In the genomic region with DNA sequence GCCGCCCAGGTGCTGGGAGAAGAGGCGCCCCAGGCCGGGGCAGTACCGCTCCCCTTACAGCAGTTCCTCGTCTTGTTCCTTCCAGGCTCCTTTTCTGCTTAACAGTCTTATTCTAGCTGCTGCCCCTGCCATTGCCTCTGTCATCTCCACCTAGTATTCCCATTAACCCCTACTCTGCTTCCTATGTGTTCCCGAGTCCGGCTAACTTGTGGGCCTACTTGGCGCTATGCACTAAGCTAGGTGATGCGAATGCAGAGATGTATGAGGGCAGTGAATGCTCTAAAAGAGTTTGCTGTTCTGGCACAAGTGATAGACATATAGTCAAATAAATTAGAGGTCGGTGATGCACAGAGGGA, we compare ENCODE assay signal across 10 cellular contexts. TPM values are rescaled to one million over a fixed set of nuclear protein-coding genes. Genes with fewer than 3 reads are reported as not detected.
DNase-seq lines count a peak whose midpoint lies in the region; ATAC-seq and TF ChIP-seq lines count a peak whose summit lies in the region.
"Had no signal": no experiment of that assay in that cellular context is flagged by ENCODE, and none has a peak within 500 bp of the region (broad histone marks: within the 10 kb centered on the region; RNA-seq: fewer than 3 reads in every experiment).

No MANE protein-coding gene starts in this region.

- no peak for DNase-seq in activated naive CD4-positive, alpha-beta T cell treated with anti-CD3 and anti-CD28 coated beads for 36 hours
- no peak for DNase-seq in activated naive CD4-positive, alpha-beta T cell (lab: John Stamatoyannopoulos, UW)
- no peak for DNase-seq in activated T-helper 1 cell treated with anti-CD3 and anti-CD28 coated beads, Interleukin-12 subunit alpha, Interleukin-12 subunit beta, Interleukin-2, Interleukin-4 antibody, amounts not matched to agents 30 ng/mL and 10 ng/mL and 1 ng/mL, durations not matched to agents 14 hours and 24 hours and 36 hours (ENCODE audit: low spot score)
- no peak for DNase-seq in immature natural killer cell
- no peak for DNase-seq in tibial artery
- no peak for DNase-seq in epidermal melanocyte (ENCODE audit: insufficient read length, low spot score)
- DNase-seq in NCI-H1436 treated with DMSO at 0.1 percent for 48 hours (lab: John Stamatoyannopoulos, UW) = no peak

- peak overlapping the region; percentile 93 for H3K4me3 Mint-ChIP-seq in activated naive CD4-positive, alpha-beta T cell treated with anti-CD3 and anti-CD28 coated beads for 36 hours
- peak overlapping the region; percentile 96 for H3K4me3 Mint-ChIP-seq in activated T-helper 1 cell treated with anti-CD3 and anti-CD28 coated beads, Interleukin-12 subunit alpha, Interleukin-12 subunit beta, Interleukin-2, Interleukin-4 antibody, amounts not matched to agents 30 ng/mL and 10 ng/mL and 1 ng/mL, durations not matched to agents 14 hours and 24 hours and 36 hours
- H3K4me3 Mint-ChIP-seq in immature natural killer cell = peak overlapping the region; percentile 60 to 85 (median 80)

- CTCF ChIA-PET in activated naive CD4-positive, alpha-beta T cell treated with anti-CD3 and anti-CD28 coated beads for 36 hours (lab: Charles Lee) = interaction anchor here (0.6 to 1.9 kb wide), 2 partner anchors 32 to 87 kb away, joined by 3 to 4 read pairs; no protein-coding TSS in a partner anchor

- H3K27ac ChIP-seq in tibial artery = no peak overlapping the region

- TF ChIP-seq CTCF in tibial artery (IDR thresholded peaks at IDR 0.05) = no peak

- peaks cover 18% of the 10 kb centered on the region for H3K4me1 Mint-ChIP-seq in activated naive CD4-positive, alpha-beta T cell treated with anti-CD3 and anti-CD28 coated beads for 36 hours (ENCODE audit: low read depth)
- peaks cover 28% of the 10 kb centered on the region for H3K4me1 Mint-ChIP-seq in activated T-helper 1 cell treated with anti-CD3 and anti-CD28 coated beads, Interleukin-12 subunit alpha, Interleukin-12 subunit beta, Interleukin-2, Interleukin-4 antibody, amounts not matched to agents 30 ng/mL and 10 ng/mL and 1 ng/mL, durations not matched to agents 14 hours and 24 hours and 36 hours (ENCODE audit: low read depth)
- H3K4me1 Mint-ChIP-seq in immature natural killer cell = peaks cover 12 to 22% of the 10 kb centered on the region in 2 donors

- peak overlapping the region; percentile 6 for H3K27ac Mint-ChIP-seq in activated naive CD4-positive, alpha-beta T cell treated with anti-CD3 and anti-CD28 coated beads for 36 hours
- peak overlapping the region; percentile 76 for H3K27ac Mint-ChIP-seq in activated T-helper 1 cell treated with anti-CD3 and anti-CD28 coated beads, Interleukin-12 subunit alpha, Interleukin-12 subunit beta, Interleukin-2, Interleukin-4 antibody, amounts not matched to agents 30 ng/mL and 10 ng/mL and 1 ng/mL, durations not matched to agents 14 hours and 24 hours and 36 hours
- H3K27ac Mint-ChIP-seq in immature natural killer cell = peak overlapping the region in 1 of 6 donors; percentile 12

- intact Hi-C loops in activated naive CD4-positive, alpha-beta T cell treated with anti-CD3 and anti-CD28 coated beads for 36 hours (cut with micrococcal nuclease) = loop anchor here (1.0 to 5.0 kb wide), 2 partner anchors 50 to 84 kb away; no protein-coding TSS in a partner anchor
- intact Hi-C loops in activated T-helper 1 cell treated with anti-CD3 and anti-CD28 coated beads, Interleukin-12 subunit alpha, Interleukin-12 subunit beta, Interleukin-2, Interleukin-4 antibody, amounts not matched to agents 30 ng/mL and 10 ng/mL and 1 ng/mL, durations not matched to agents 14 hours and 24 hours and 36 hours (cut with micrococcal nuclease) = loop anchor here (1.0 to 5.0 kb wide), 6 partner anchors 19 to 290 kb away; partner anchors contain the start of genes NAXE, SMG5 and TMEM79
- intact Hi-C loops in tibial artery (cut with DNase I; ENCODE audit: low total_unique reads) = loop anchor here (5.0 kb wide), 1 partner anchor 55 kb away; no protein-coding TSS in a partner anchor

- no peak for ATAC-seq in GM18511 (IDR thresholded peaks at IDR 0.05; ENCODE audit: unreplicated experiment)

- H3K36me3 Mint-ChIP-seq in activated naive CD4-positive, alpha-beta T cell treated with anti-CD3 and anti-CD28 coated beads for 36 hours (ENCODE audit: low read depth) = peaks cover 2% of the 10 kb centered on the region
- peaks cover 4% of the 10 kb centered on the region for H3K36me3 Mint-ChIP-seq in activated T-helper 1 cell treated with anti-CD3 and anti-CD28 coated beads, Interleukin-12 subunit alpha, Interleukin-12 subunit beta, Interleukin-2, Interleukin-4 antibody, amounts not matched to agents 30 ng/mL and 10 ng/mL and 1 ng/mL, durations not matched to agents 14 hours and 24 hours and 36 hours (ENCODE audit: low read depth)
- no peaks in the 10 kb centered on the region for H3K36me3 Mint-ChIP-seq in immature natural killer cell

- H3K27me3 Mint-ChIP-seq in activated naive CD4-positive, alpha-beta T cell treated with anti-CD3 and anti-CD28 coated beads for 36 hours (ENCODE audit: low read depth) = peaks cover 30% of the 10 kb centered on the region
- H3K27me3 Mint-ChIP-seq in activated T-helper 1 cell treated with anti-CD3 and anti-CD28 coated beads, Interleukin-12 subunit alpha, Interleukin-12 subunit beta, Interleukin-2, Interleukin-4 antibody, amounts not matched to agents 30 ng/mL and 10 ng/mL and 1 ng/mL, durations not matched to agents 14 hours and 24 hours and 36 hours (ENCODE audit: insufficient read depth) = peaks cover 18% of the 10 kb centered on the region
- H3K27me3 Mint-ChIP-seq in immature natural killer cell (ENCODE audit: low read depth in 3 of 3) = peaks cover 5 to 30% (median 25%) of the 10 kb centered on the region in 3 donors

- H3K9me3 Mint-ChIP-seq in activated naive CD4-positive, alpha-beta T cell treated with anti-CD3 and anti-CD28 coated beads for 36 hours = no peaks in the 10 kb centered on the region
- no peaks in the 10 kb centered on the region for H3K9me3 Mint-ChIP-seq in activated T-helper 1 cell treated with anti-CD3 and anti-CD28 coated beads, Interleukin-12 subunit alpha, Interleukin-12 subunit beta, Interleukin-2, Interleukin-4 antibody, amounts not matched to agents 30 ng/mL and 10 ng/mL and 1 ng/mL, durations not matched to agents 14 hours and 24 hours and 36 hours
- no peaks in the 10 kb centered on the region for H3K9me3 Mint-ChIP-seq in immature natural killer cell

- H3K4me3 ChIP-seq in tibial artery = peak overlapping the region; percentile 31 to 43

- H3K36me3 ChIP-seq in tibial artery = no peaks in the 10 kb centered on the region

- no peaks in the 10 kb centered on the region for H3K9me3 ChIP-seq in tibial artery

- no peaks in the 10 kb centered on the region for H3K27me3 ChIP-seq in tibial artery

- peaks cover 0 to 16% (median 7%) of the 10 kb centered on the region in 4 donors for H3K4me1 ChIP-seq in tibial artery

RNA-seq across cellular contexts. Expression of gene IQGAP3, which starts 0.3 kb away (rescaled TPM):
- 10 to 100 TPM in 1 of 2 experiments, 1 to 10 TPM in 1; 9.4 to 10.6 TPM for total RNA-seq in activated naive CD4-positive, alpha-beta T cell treated with anti-CD3 and anti-CD28 coated beads for 36 hours
- 10.3 and 11.2 TPM in 2 replicates for total RNA-seq in activated T-helper 1 cell treated with anti-CD3 and anti-CD28 coated beads, Interleukin-12 subunit alpha, Interleukin-12 subunit beta, Interleukin-2, Interleukin-4 antibody, amounts not matched to agents 30 ng/mL and 10 ng/mL and 1 ng/mL, durations not matched to agents 14 hours and 24 hours and 36 hours
- polyA plus RNA-seq in immature natural killer cell = not detected

RNA-seq across cellular contexts. Expression of gene TTC24, which starts 6.9 kb away (rescaled TPM):
- total RNA-seq in activated naive CD4-positive, alpha-beta T cell treated with anti-CD3 and anti-CD28 coated beads for 36 hours = 1 to 10 TPM; 3.1 to 3.9 TPM
- total RNA-seq in activated T-helper 1 cell treated with anti-CD3 and anti-CD28 coated beads, Interleukin-12 subunit alpha, Interleukin-12 subunit beta, Interleukin-2, Interleukin-4 antibody, amounts not matched to agents 30 ng/mL and 10 ng/mL and 1 ng/mL, durations not matched to agents 14 hours and 24 hours and 36 hours = 3.7 and 4.1 TPM in 2 replicates
- polyA plus RNA-seq in immature natural killer cell = 1 to 10 TPM in 1 of 3 donors, under 1 TPM in 2; 0.40 to 1.1 (median 0.72) TPM
- total RNA-seq: Daoy, omental fat pad had no signal

RNA-seq across cellular contexts. Expression of gene NAXE, which starts 18.9 kb away (rescaled TPM):
- 10 to 100 TPM; 77.4 to 84.6 TPM for total RNA-seq in activated naive CD4-positive, alpha-beta T cell treated with anti-CD3 and anti-CD28 coated beads for 36 hours
- 77.8 and 78.0 TPM in 2 replicates for total RNA-seq in activated T-helper 1 cell treated with anti-CD3 and anti-CD28 coated beads, Interleukin-12 subunit alpha, Interleukin-12 subunit beta, Interleukin-2, Interleukin-4 antibody, amounts not matched to agents 30 ng/mL and 10 ng/mL and 1 ng/mL, durations not matched to agents 14 hours and 24 hours and 36 hours
- 100 to 1,000 TPM; 141 to 239 (median 202) TPM for polyA plus RNA-seq in immature natural killer cell

RNA-seq across cellular contexts. Expression of gene GPATCH4, which starts 28.6 kb away (rescaled TPM):
- total RNA-seq in activated naive CD4-positive, alpha-beta T cell treated with anti-CD3 and anti-CD28 coated beads for 36 hours = 10 to 100 TPM; 37.5 to 38.3 TPM
- 102 and 104 TPM in 2 replicates for total RNA-seq in activated T-helper 1 cell treated with anti-CD3 and anti-CD28 coated beads, Interleukin-12 subunit alpha, Interleukin-12 subunit beta, Interleukin-2, Interleukin-4 antibody, amounts not matched to agents 30 ng/mL and 10 ng/mL and 1 ng/mL, durations not matched to agents 14 hours and 24 hours and 36 hours
- polyA plus RNA-seq in immature natural killer cell = 10 to 100 TPM in 2 of 3 donors, 1 to 10 TPM in 1; 7.7 to 42.2 (median 15.9) TPM

RNA-seq across cellular contexts. Expression of gene HAPLN2, which starts 46.6 kb away (rescaled TPM):
- total RNA-seq in activated naive CD4-positive, alpha-beta T cell treated with anti-CD3 and anti-CD28 coated beads for 36 hours = under 1 TPM; 0.40 to 0.55 TPM
- not detected in 2 replicates for total RNA-seq in activated T-helper 1 cell treated with anti-CD3 and anti-CD28 coated beads, Interleukin-12 subunit alpha, Interleukin-12 subunit beta, Interleukin-2, Interleukin-4 antibody, amounts not matched to agents 30 ng/mL and 10 ng/mL and 1 ng/mL, durations not matched to agents 14 hours and 24 hours and 36 hours
- polyA plus RNA-seq in immature natural killer cell = not detected
